In the genomic region with DNA sequence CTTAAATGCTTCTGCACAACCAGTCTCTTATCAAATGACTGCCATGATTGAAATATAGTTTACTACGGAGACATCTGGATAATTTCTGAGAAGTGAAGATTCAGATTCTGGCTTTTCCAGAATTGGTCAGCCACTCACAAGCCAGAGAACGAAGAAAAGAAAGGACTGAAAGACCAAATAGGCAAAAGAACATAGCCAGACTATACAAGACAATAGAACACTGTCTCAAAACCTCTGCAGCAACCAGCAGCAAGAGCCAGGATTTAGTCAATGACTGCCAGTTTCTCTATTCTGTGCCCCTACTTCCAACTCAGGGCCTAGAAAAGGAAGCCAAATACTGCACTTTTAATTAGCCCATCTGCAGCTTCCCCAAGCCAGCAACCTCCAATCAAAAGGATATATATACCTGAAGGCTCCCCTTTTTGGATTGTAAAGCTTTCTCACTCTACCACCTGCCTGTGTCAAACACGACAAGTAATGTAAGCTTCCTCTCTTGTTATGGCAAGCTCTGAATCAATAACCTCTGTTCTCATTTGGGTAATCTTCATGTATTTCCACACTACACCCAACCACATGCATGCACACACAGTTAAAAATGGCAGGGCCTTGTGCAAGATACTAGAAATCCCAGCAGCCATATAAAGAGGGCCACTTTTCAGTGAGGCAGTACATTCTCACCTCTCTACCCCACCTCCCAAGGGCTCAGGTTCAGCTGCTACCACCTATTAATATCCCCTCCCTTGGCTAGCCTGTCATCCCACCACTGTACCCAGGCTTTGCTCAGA, we compare ENCODE assay signal across 19 cellular contexts.
DNase-seq lines count a peak whose midpoint lies in the region; ATAC-seq and TF ChIP-seq lines count a peak whose summit lies in the region.
"Had no signal": no experiment of that assay in that cellular context is flagged by ENCODE, and none has a peak within 500 bp of the region (broad histone marks: within the 10 kb centered on the region; RNA-seq: fewer than 3 reads in every experiment).

No MANE protein-coding gene starts in this region.

- no peaks in the 10 kb centered on the region for H3K36me3 ChIP-seq in lower lobe of right lung
- H3K36me3 ChIP-seq: BE2C, SJSA1 had no signal

- DNase-seq in NOMO-1 treated with DMSO at 0.1 percent for 48 hours (lab: John Stamatoyannopoulos, UW; ENCODE audit: unreplicated experiment) (peak; percentile 63), caudate nucleus (lab: John Stamatoyannopoulos, UW) (peak in 24 of 61 donors; percentile 1 to 74 (median 20)), lower lobe of right lung (no peak), substantia nigra (lab: John Stamatoyannopoulos, UW) (peak in 20 of 49 donors; percentile 2 to 69 (median 20)), HK-2 (ENCODE audit: unreplicated experiment) (no peak), AG08395 (ENCODE audit: low spot score) (no peak), AML-193 (lab: John Stamatoyannopoulos, UW) (no peak)
- DNase-seq: ACHN; BE2C; CD8-positive, alpha-beta T cell; KBM-7; MV-4-11; NCI-H1417; NCI-H187 treated with DMSO at 0.1 percent for 48 hours; NCI-H526 treated with DMSO at 0.1 percent for 48 hours; PC-9 had no signal

- no peak overlapping the region for H3K4me3 ChIP-seq in lower lobe of right lung
- H3K4me3 ChIP-seq: PC-9, SJSA1 had no signal

- H3K27ac ChIP-seq in caudate nucleus (ENCODE audit: low read depth, low read length) (peak overlapping the region; percentile 46), lower lobe of right lung (no peak overlapping the region), substantia nigra (ENCODE audit: low read depth, low read length, poor library complexity, severe bottlenecking) (peak overlapping the region; percentile 67)
- H3K27ac ChIP-seq: PC-9, SJSA1 had no signal

- intact Hi-C loops in lower lobe of right lung (cut with DNase I): no loop called here

- H3K4me1 ChIP-seq in lower lobe of right lung: no peaks in the 10 kb centered on the region
- H3K4me1 ChIP-seq: BE2C, SJSA1 had no signal

- ATAC-seq in lower lobe of right lung (peak; percentile 25 to 28), HG03342 (IDR thresholded peaks at IDR 0.05; ENCODE audit: unreplicated experiment) (no peak)
- ATAC-seq: CD8-positive, alpha-beta T cell; HCT116 had no signal

- TF ChIP-seq CTCF in lower lobe of right lung (IDR thresholded peaks at IDR 0.05): no peak

- no peaks in the 10 kb centered on the region for H3K9me3 ChIP-seq in lower lobe of right lung
- H3K9me3 ChIP-seq: BE2C, SJSA1 had no signal

- H3K27me3 ChIP-seq in lower lobe of right lung (ENCODE audit: low read depth): no peaks in the 10 kb centered on the region
- H3K27me3 ChIP-seq: BE2C, SJSA1 had no signal
